In the genomic region with DNA sequence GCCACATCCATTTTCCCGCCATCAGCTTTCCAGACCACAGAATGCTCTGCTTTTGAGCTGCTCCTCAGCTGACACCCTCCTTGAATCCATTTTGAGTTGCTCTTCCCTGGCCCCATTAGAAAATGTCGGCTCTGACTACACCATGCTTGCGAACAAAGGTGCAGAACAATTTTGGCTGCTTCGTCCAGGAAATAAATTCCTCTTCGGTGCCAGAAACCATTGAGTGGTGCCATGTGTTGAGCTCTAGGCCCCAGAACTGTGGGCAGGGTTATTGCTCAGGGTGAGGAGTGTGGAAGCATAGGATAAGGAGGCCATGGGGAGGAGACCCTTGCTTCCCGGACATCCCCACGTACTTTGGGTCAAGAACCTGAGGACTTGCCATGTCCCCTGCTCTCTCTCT, we compare ENCODE assay signal across 20 cellular contexts. TPM values are rescaled to one million over a fixed set of nuclear protein-coding genes. Genes with fewer than 3 reads are reported as not detected.
"Had no signal": no experiment of that assay in that cellular context is flagged by ENCODE, and none has a peak within 500 bp of the region (broad histone marks: within the 10 kb centered on the region; RNA-seq: fewer than 3 reads in every experiment).

No MANE protein-coding gene starts in this region.

- ATAC-seq: activated CD8-positive, alpha-beta T cell treated with anti-CD3 and anti-CD28 coated beads for 36 hours; activated naive CD4-positive, alpha-beta T cell treated with anti-CD3 and anti-CD28 coated beads, Interleukin-2, amount 50 U/mL, for 72 hours; foreskin keratinocyte; left lobe of liver; natural killer cell; stimulated activated memory B cell treated with anti-CD40 and anti-IgM and Interleukin-4, amounts not matched to agents 10 μg/mL and 1 μg/mL and 100 μg/mL, for 72 hours; WTC11 had no signal

- H3K27me3 ChIP-seq: brain microvascular endothelial cell, foreskin keratinocyte, SJSA1, transverse colon had no signal

- H3K36me3 ChIP-seq: brain microvascular endothelial cell, neutrophil, SJSA1, transverse colon had no signal

- H3K4me3 ChIP-seq: SJSA1, transverse colon had no signal

- H3K27ac ChIP-seq: brain microvascular endothelial cell, foreskin keratinocyte, neutrophil, SJSA1, transverse colon had no signal

- DNase-seq: activated CD4-positive, alpha-beta T cell treated with anti-CD3 and anti-CD28 coated beads for 48 hours; activated CD8-positive, alpha-beta T cell treated with anti-CD3 and anti-CD28 coated beads for 36 hours; activated effector memory CD4-positive, alpha-beta T cell treated with anti-CD3 and anti-CD28 coated beads, Interleukin-2, amount 50 U/mL, for 16 hours; activated T-cell treated with anti-CD3 and anti-CD28 coated beads, Interleukin-2, amount 50 U/mL, for 48 hours; amniotic stem cell; brain microvascular endothelial cell; foreskin keratinocyte; islet precursor cell; mesenchymal stem cell; natural killer cell; retina; stimulated activated CD4-positive, alpha-beta T cell treated with anti-CD3 and anti-CD28 coated beads, Interleukin-2, amount 100 ng/mL, for 48 hours; T-helper 2 cell; transverse colon had no signal

- H3K9me3 ChIP-seq: neutrophil, SJSA1, transverse colon had no signal

RNA-seq across cellular contexts. Expression of gene LYL1, which starts 55.3 kb away (rescaled TPM):
- total RNA-seq: SJSA1 had no signal
